17 cellular contexts compared by ENCODE assay signal in the genomic region with DNA sequence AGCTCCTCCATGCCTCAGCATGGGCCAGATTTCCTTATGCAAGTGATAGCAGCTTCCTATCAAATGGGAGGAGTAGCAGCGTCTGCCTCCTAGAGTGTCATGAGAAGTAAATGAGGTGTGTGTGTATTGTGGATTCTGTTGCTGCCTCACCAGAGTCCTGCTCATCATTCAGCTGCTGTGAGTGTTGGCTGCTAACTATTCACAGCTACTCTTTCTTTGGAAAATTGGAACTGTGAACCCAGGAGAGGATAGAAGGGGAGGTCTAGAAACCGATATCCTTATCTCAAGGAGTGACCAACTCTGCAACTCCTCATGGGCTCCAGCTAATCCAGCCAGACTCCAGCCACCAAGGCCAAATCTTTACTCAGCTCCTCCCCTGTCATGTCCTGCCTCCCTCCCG.
"Had no signal": no experiment of that assay in that cellular context is flagged by ENCODE, and none has a peak within 500 bp of the region (broad histone marks: within the 10 kb centered on the region; RNA-seq: fewer than 3 reads in every experiment).

No MANE protein-coding gene starts in this region.

- H3K4me1 Mint-ChIP-seq: activated naive CD4-positive, alpha-beta T cell treated with anti-CD3 and anti-CD28 coated beads, Interleukin-2, amount 10 ng/mL, durations not matched to agents 7 days and 5 days had no signal

- H3K36me3 Mint-ChIP-seq: activated naive CD4-positive, alpha-beta T cell treated with anti-CD3 and anti-CD28 coated beads, Interleukin-2, amount 10 ng/mL, durations not matched to agents 7 days and 5 days had no signal

- H3K4me3 Mint-ChIP-seq: activated naive CD4-positive, alpha-beta T cell treated with anti-CD3 and anti-CD28 coated beads, Interleukin-2, amount 10 ng/mL, durations not matched to agents 7 days and 5 days; activated T-cell treated with anti-CD3 and anti-CD28 coated beads, Interleukin-2, amount 50 U/mL, for 4 hours; naive thymus-derived CD4-positive, alpha-beta T cell; stimulated activated naive CD8-positive, alpha-beta T cell treated with anti-CD3 and anti-CD28 coated beads, Interleukin-15, amount 100 ng/mL, for 72 hours had no signal

- DNase-seq: activated CD4-positive, alpha-beta T cell treated with anti-CD3 and anti-CD28 coated beads, Interleukin-2, amount 50 U/mL, for 1 hour; activated CD4-positive, CD25-positive, alpha-beta regulatory T cell; activated CD8-positive, alpha-beta memory T cell treated with anti-CD3 and anti-CD28 coated beads, Interleukin-2, amount 50 U/mL, for 4 hours; activated effector memory CD4-positive, alpha-beta T cell treated with Interleukin-2 at 50 U/mL for 16 hours; activated naive CD4-positive, alpha-beta T cell treated with anti-CD3 and anti-CD28 coated beads, Interleukin-2, amount 10 ng/mL, durations not matched to agents 7 days and 5 days; activated T-cell treated with anti-CD3 and anti-CD28 coated beads, Interleukin-2, amount 50 U/mL, for 4 hours; heart left ventricle; left ventricle myocardium inferior; naive thymus-derived CD4-positive, alpha-beta T cell; spleen; stimulated activated naive CD8-positive, alpha-beta T cell treated with anti-CD3 and anti-CD28 coated beads, Interleukin-15, amount 100 ng/mL, for 72 hours; upper lobe of left lung had no signal

- H3K4me1 ChIP-seq: breast epithelium, gastroesophageal sphincter, left ventricle myocardium inferior had no signal

- H3K27ac ChIP-seq: breast epithelium, coronary artery, gastroesophageal sphincter, heart left ventricle, left ventricle myocardium inferior, SK-N-MC, spleen, thoracic aorta, upper lobe of left lung had no signal

- H3K9me3 ChIP-seq: breast epithelium, gastroesophageal sphincter, heart left ventricle, left ventricle myocardium inferior, spleen, thoracic aorta, upper lobe of left lung had no signal

- ATAC-seq: activated T-cell treated with anti-CD3 and anti-CD28 coated beads, Interleukin-2, amount 50 U/mL, for 4 hours; gastroesophageal sphincter; heart left ventricle; naive thymus-derived CD4-positive, alpha-beta T cell; stimulated activated naive CD8-positive, alpha-beta T cell treated with anti-CD3 and anti-CD28 coated beads, Interleukin-15, amount 100 ng/mL, for 72 hours had no signal

- H3K4me3 ChIP-seq: breast epithelium, coronary artery, gastroesophageal sphincter, heart left ventricle, left ventricle myocardium inferior, SK-N-MC, spleen, thoracic aorta, upper lobe of left lung had no signal

- H3K27me3 ChIP-seq: gastroesophageal sphincter, upper lobe of left lung had no signal

- H3K36me3 ChIP-seq: breast epithelium, heart left ventricle, left ventricle myocardium inferior, spleen had no signal

- H3K27ac Mint-ChIP-seq: activated naive CD4-positive, alpha-beta T cell treated with anti-CD3 and anti-CD28 coated beads, Interleukin-2, amount 10 ng/mL, durations not matched to agents 7 days and 5 days; stimulated activated naive CD8-positive, alpha-beta T cell treated with anti-CD3 and anti-CD28 coated beads, Interleukin-15, amount 100 ng/mL, for 72 hours had no signal

- H3K9me3 Mint-ChIP-seq: activated T-cell treated with anti-CD3 and anti-CD28 coated beads, Interleukin-2, amount 50 U/mL, for 4 hours had no signal
